Comparison of ENCODE assay signal across 8 cellular contexts in the genomic region with DNA sequence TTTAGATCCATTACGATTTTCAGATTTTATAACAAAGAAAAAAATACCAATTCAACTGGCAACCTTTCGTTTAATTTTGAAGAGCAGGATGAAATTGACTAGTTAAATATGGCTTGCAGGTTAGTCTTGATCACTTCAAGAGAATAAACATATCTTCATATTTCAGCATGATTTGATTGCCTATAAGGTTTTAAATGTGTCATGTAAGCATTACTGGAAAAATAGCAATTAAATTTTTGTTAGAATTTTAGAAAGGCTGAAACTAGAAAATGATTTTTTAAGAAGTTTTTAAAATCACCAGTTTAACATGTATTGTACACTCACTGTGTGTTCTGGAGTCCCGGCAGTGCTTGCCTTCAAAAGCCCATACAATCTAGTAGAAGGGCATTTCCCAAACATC.
"Had no signal": no experiment of that assay in that cellular context is flagged by ENCODE, and none has a peak within 500 bp of the region (broad histone marks: within the 10 kb centered on the region; RNA-seq: fewer than 3 reads in every experiment).

No MANE protein-coding gene starts in this region.

- ATAC-seq: GM12878 had no signal

- DNase-seq: GDM1, GF-D8 had no signal

- H3K4me3 ChIP-seq: GM12878 had no signal

- FAIRE-seq: G401.6, GM12878, GM12891, GM12892, GM18507, GM19239 had no signal
